ENCODE assay signal across 16 cellular contexts in the genomic region with DNA sequence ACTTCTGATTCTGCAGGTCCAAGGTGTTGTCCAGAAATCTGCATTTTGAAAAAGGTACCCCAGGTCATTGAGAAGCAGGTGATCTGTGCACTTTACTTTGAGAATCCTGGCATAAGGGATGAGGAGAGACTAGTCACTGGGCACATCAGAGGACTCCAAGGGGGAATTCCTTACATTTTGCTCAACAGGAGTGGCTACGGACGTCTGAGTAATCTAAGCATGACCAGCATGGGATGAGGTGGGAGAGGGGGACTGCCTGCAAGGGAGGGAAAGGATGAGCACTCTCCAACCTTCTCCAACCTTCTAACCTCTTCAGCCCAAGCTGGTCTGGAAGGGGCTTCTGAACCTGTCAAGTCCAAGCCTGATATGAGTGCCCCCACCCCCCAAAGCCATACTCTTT. TPM values are rescaled to one million over a fixed set of nuclear protein-coding genes. Genes with fewer than 3 reads are reported as not detected.
DNase-seq lines count a peak whose midpoint lies in the region; ATAC-seq, FAIRE-seq and TF ChIP-seq lines count a peak whose summit lies in the region.
"Had no signal": no experiment of that assay in that cellular context is flagged by ENCODE, and none has a peak within 500 bp of the region (broad histone marks: within the 10 kb centered on the region; RNA-seq: fewer than 3 reads in every experiment).

No MANE protein-coding gene starts in this region.

- H3K4me1 ChIP-seq in SK-N-SH (ENCODE audit: control insufficient read depth in 1 of 2, insufficient read depth in 2 of 2, low read depth in 1 of 2, low read length in 1 of 2): peaks cover 8 to 29% of the 10 kb centered on the region in 2 experiments

- POLR2A ChIA-PET in SK-N-SH (lab: Yijun Ruan, JAX): no interaction called here

- H3K9me3 ChIP-seq in SK-N-SH: no peaks in the 10 kb centered on the region
- H3K9me3 ChIP-seq: thoracic aorta had no signal

- DNase-seq in HCEC 1CT (peak; percentile 88), SK-N-SH (no peak), fibroblast of peridontal ligament (ENCODE audit: extremely low read depth) (peak; percentile 53), retina (peak; percentile 32), frontal cortex (ENCODE audit: low spot score in 2 of 2) (no peak), NK-92 (lab: John Stamatoyannopoulos, UW; ENCODE audit: unreplicated experiment) (no peak)
- DNase-seq: activated B cell treated with CpG ODN at 0.5 μM for 24 hours; activated CD8-positive, alpha-beta memory T cell treated with anti-CD3 and anti-CD28 coated beads, Interleukin-2, amount 50 U/mL, for 4 hours; head of caudate nucleus; left ventricle myocardium inferior; NCI-H1694 treated with DMSO at 0.1 percent for 48 hours; stimulated activated CD4-positive, alpha-beta T cell treated with anti-CD3 and anti-CD28 coated beads, Interleukin-12 subunit alpha, Interleukin-12 subunit beta, amount 100 ng/mL, for 4 hours had no signal

- peak overlapping the region; percentile 73 for H3K9ac ChIP-seq in SK-N-SH

- CTCF ChIA-PET in SK-N-SH (lab: Yijun Ruan, JAX): no interaction called here

- no peaks in the 10 kb centered on the region for H3K27me3 ChIP-seq in SK-N-SH (ENCODE audit: insufficient read depth)

- H4K20me1 ChIP-seq in SK-N-SH (ENCODE audit: insufficient read depth): no peaks in the 10 kb centered on the region

- peaks cover 0 to 5% of the 10 kb centered on the region in 2 experiments for H3K36me3 ChIP-seq in SK-N-SH (replicated peaks in 1 of 2; ENCODE audit: control insufficient read depth in 1 of 2, insufficient read depth in 2 of 2, low read length in 1 of 2)
- H3K36me3 ChIP-seq: left ventricle myocardium inferior, thoracic aorta had no signal

- TF ChIP-seq CTCF in SK-N-SH (IDR thresholded peaks at IDR 0.05): no peak

- FAIRE-seq in frontal cortex (lab: Jason Lieb, UNC): no peak
- FAIRE-seq: K562 had no signal

- no peak for TF ChIP-seq RAD21 in SK-N-SH (IDR thresholded peaks at IDR 0.05; ENCODE audit: low read length)

- H3K27ac ChIP-seq in SK-N-SH (ENCODE audit: low read depth in 2 of 2, low read length in 1 of 2): peak overlapping the region; percentile 7 to 93; a peak in 3 of 4 replicates
- H3K27ac ChIP-seq: left ventricle myocardium inferior, thoracic aorta had no signal

- H3K4me3 ChIP-seq in SK-N-SH (ENCODE audit: low read depth in 2 of 2, low read length in 1 of 2): no peak overlapping the region
- H3K4me3 ChIP-seq: K562, thoracic aorta had no signal

- no peak for ATAC-seq in HG03045 (IDR thresholded peaks at IDR 0.05; ENCODE audit: unreplicated experiment)
- ATAC-seq in HG03280 (IDR thresholded peaks at IDR 0.05; ENCODE audit: unreplicated experiment): no peak

- 0% methylated on average over 1 of the region's 2 CpGs for whole genome bisulfite sequencing in SK-N-SH (ENCODE audit: low lambda C conversion rate)

- peak in 1 of 2 experiments; percentile 50; a peak in 1 of 4 replicates for TF ChIP-seq EP300 in SK-N-SH (IDR thresholded peaks at IDR 0.05; ENCODE audit: borderline replicate concordance in 1 of 2, low read depth in 1 of 2, low read length in 1 of 2)

- peak overlapping the region; percentile 69; the same call in 1 of the 2 replicates for H3K4me2 ChIP-seq in SK-N-SH

- peaks cover 28% of the 10 kb centered on the region for H3F3A ChIP-seq in SK-N-SH (replicated peaks; ENCODE audit: insufficient read depth)

- H3K79me2 ChIP-seq in SK-N-SH (ENCODE audit: insufficient read depth): peaks cover 60% of the 10 kb centered on the region

- no peak overlapping the region for H2AFZ ChIP-seq in SK-N-SH (ENCODE audit: low read depth)

- H3K9me2 ChIP-seq in SK-N-SH: no peaks in the 10 kb centered on the region

TF ChIP-seq in SK-N-SH, 30 proteins besides CTCF, POLR2A, EP300 and RAD21:
- TF ChIP-seq SIN3A (IDR thresholded peaks at IDR 0.05; ENCODE audit: borderline replicate concordance, low read depth, low read length) (no peak), JUND (IDR thresholded peaks at IDR 0.05) (peak; percentile 38; the same call in 1 of the 2 replicates), FOXJ3 (CRISPR knock-in tag; IDR thresholded peaks at IDR 0.05) (no peak), TEAD4 (IDR thresholded peaks at IDR 0.05; ENCODE audit: borderline replicate concordance, insufficient read depth) (0 out of 2 replicates have a peak, but pooled peaks have one; percentile 13), TCF12 (IDR thresholded peaks at IDR 0.05) (peak; percentile 41; the same call in 1 of the 2 replicates), FOXM1 (IDR thresholded peaks at IDR 0.05; ENCODE audit: low read depth) (no peak), YY1 (IDR thresholded peaks at IDR 0.05; ENCODE audit: low read depth) (no peak), MXI1 (IDR thresholded peaks at IDR 0.05; ENCODE audit: low read depth, low read length) (no peak), CHD2 (IDR thresholded peaks at IDR 0.05; ENCODE audit: low read length, partially characterized antibody) (no peak), GABPA (IDR thresholded peaks at IDR 0.05; ENCODE audit: low read depth) (no peak), FOSL2 (IDR thresholded peaks at IDR 0.05; ENCODE audit: borderline replicate concordance, low read depth) (peak; percentile 51; the same call in 1 of the 2 replicates), MEF2A (IDR thresholded peaks at IDR 0.05; ENCODE audit: borderline replicate concordance, low read depth) (no peak), NFIC (IDR thresholded peaks at IDR 0.05; ENCODE audit: borderline replicate concordance) (no peak), ELF1 (IDR thresholded peaks at IDR 0.05) (no peak), SMC3 (IDR thresholded peaks at IDR 0.05; ENCODE audit: low read depth, low read length) (no peak), RFX5 (IDR thresholded peaks at IDR 0.05; ENCODE audit: low read length) (no peak)
- TF ChIP-seq, protein P1, sequence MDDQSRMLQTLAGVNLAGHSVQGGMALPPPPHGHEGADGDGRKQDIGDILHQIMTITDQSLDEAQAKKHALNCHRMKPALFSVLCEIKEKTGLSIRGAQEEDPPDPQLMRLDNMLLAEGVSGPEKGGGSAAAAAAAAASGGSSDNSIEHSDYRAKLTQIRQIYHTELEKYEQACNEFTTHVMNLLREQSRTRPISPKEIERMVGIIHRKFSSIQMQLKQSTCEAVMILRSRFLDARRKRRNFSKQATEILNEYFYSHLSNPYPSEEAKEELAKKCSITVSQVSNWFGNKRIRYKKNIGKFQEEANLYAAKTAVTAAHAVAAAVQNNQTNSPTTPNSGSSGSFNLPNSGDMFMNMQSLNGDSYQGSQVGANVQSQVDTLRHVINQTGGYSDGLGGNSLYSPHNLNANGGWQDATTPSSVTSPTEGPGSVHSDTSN (IDR thresholded peaks at IDR 0.05): 0 out of 2 replicates have a peak, but pooled peaks have one; percentile 6
- TF ChIP-seq, protein P2, sequence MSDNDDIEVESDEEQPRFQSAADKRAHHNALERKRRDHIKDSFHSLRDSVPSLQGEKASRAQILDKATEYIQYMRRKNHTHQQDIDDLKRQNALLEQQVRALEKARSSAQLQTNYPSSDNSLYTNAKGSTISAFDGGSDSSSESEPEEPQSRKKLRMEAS (IDR thresholded peaks at IDR 0.05; ENCODE audit: low read depth): peak; percentile 52; the same call in 1 of the 2 replicates

RNA-seq across cellular contexts. Expression of a gene that starts 55.5 kb away (rescaled TPM):
- 7.3 and 7.6 TPM in 2 replicates for polyA plus RNA-seq in SK-N-SH (2012; rRNA removed)
- polyA plus RNA-seq in SK-N-SH (2012; cell fraction: cytosol; rRNA removed): 6.3 and 7.8 TPM in 2 replicates
- 6.8 and 7.7 TPM in 2 replicates for polyA plus RNA-seq in SK-N-SH (2012; cell fraction: nucleus; rRNA removed)
- 8.2 TPM for total RNA-seq in frontal cortex
- total RNA-seq: activated B cell treated with CpG ODN at 0.5 μM for 24 hours, K562 had no signal

Comparison
In these comparisons a context has a peak if more than half of its experiments do, and no peak if none do; other contexts are left out.
1. DNase-seq: peak in HCEC 1CT (single experiment), fibroblast of peridontal ligament (single experiment) and retina (single experiment); none in SK-N-SH (single experiment), frontal cortex (0 of 2) and NK-92 (single experiment).